Comparison of ENCODE assay signal across 8 cellular contexts in genomic region chr1:224168859-224169380, GRCh38. TPM values are rescaled to one million over a fixed set of nuclear protein-coding genes. Genes with fewer than 3 reads are reported as not detected.
DNase-seq lines count a peak whose midpoint lies in the region; ATAC-seq and TF ChIP-seq lines count a peak whose summit lies in the region.

No MANE protein-coding gene starts in this region.

- H3K4me3 ChIP-seq in Loucy (ENCODE audit: low read length, poor library complexity, severe bottlenecking) (peak overlapping the region; percentile 58), endodermal cell (ENCODE audit: low read length) (no peak overlapping the region), HAP-1 (no peak overlapping the region)

- peak overlapping the region; percentile 67 for H3K4me2 ChIP-seq in Loucy (ENCODE audit: low read depth, low read length, poor library complexity, severe bottlenecking)

- peaks cover 13% of the 10 kb centered on the region for H3K4me1 Mint-ChIP-seq in brain
- H3K4me1 Mint-ChIP-seq in mesothelial cell of epicardium = peaks cover 17% of the 10 kb centered on the region
- H3K4me1 Mint-ChIP-seq in endodermal cell = peaks cover 14% of the 10 kb centered on the region

- in situ Hi-C loops in HAP-1 (cut with MboI; ENCODE audit: low sequenced_read_pairs) = no loop called here

- no peak for TF ChIP-seq CTCF in Loucy (conservative IDR thresholded peaks at IDR 0.05; ENCODE audit: low read length)
- no peak for TF ChIP-seq CTCF in brain (conservative IDR thresholded peaks at IDR 0.05)
- no peak for TF ChIP-seq CTCF in mesothelial cell of epicardium (IDR thresholded peaks at IDR 0.05; ENCODE audit: unreplicated experiment)
- TF ChIP-seq CTCF in endodermal cell (conservative IDR thresholded peaks at IDR 0.05) = no peak

- H3K4me3 Mint-ChIP-seq in brain (peak overlapping the region in 1 of 5 experiments; percentile 11), mesothelial cell of epicardium (no peak overlapping the region), endodermal cell (no peak overlapping the region)

- 92 to 93% methylated on average over 5 of the region's 5 CpGs for WGBS in endodermal cell (ENCODE audit: insufficient coverage in 1 of 2, insufficient read length in 1 of 2), 2 experiments

- no peaks in the 10 kb centered on the region for H4K20me1 ChIP-seq in Loucy (ENCODE audit: insufficient read depth, low read length, poor library complexity, severe bottlenecking)

- peak overlapping the region; percentile 23 for H3K9ac ChIP-seq in Loucy (ENCODE audit: low read depth, low read length, poor library complexity, severe bottlenecking)
- H3K9ac ChIP-seq in endodermal cell (ENCODE audit: extremely low read depth, low read length, poor library complexity, severe bottlenecking) = no peak overlapping the region

- ATAC-seq in GM18517 (IDR thresholded peaks at IDR 0.05; ENCODE audit: unreplicated experiment) = peak; percentile 89

- DNase-seq in HCEC 1CT (peak; percentile 91), mesothelial cell of epicardium (ENCODE audit: low spot score in 2 of 2, unreplicated experiment in 2 of 2) (no peak), endodermal cell (no peak), NCI-H345 (lab: John Stamatoyannopoulos, UW) (no peak), HAP-1 (ENCODE audit: low spot score in 2 of 2) (no peak)

- no peak overlapping the region for H3K27ac ChIP-seq in endodermal cell (ENCODE audit: low read depth, low read length)

- H3K79me2 ChIP-seq in Loucy (ENCODE audit: insufficient read depth, low read length) = no peaks in the 10 kb centered on the region

- H3K4me1 ChIP-seq in Loucy (ENCODE audit: insufficient read depth, low read length, poor library complexity, severe bottlenecking) (peaks cover 19% of the 10 kb centered on the region), endodermal cell (ENCODE audit: control insufficient read depth, insufficient read depth, low read length) (peaks cover 4% of the 10 kb centered on the region), HAP-1 (peaks cover 4% of the 10 kb centered on the region)

- no peaks in the 10 kb centered on the region for H3K9me2 ChIP-seq in Loucy (replicated peaks; ENCODE audit: low read depth, low read length)

- H3K27me3 Mint-ChIP-seq in brain (peaks cover 4% of the 10 kb centered on the region), mesothelial cell of epicardium (ENCODE audit: low read depth) (no peaks in the 10 kb centered on the region), endodermal cell (ENCODE audit: insufficient read depth) (peaks cover 7% of the 10 kb centered on the region)

- H3K27ac Mint-ChIP-seq in brain (peak overlapping the region in 3 of 5 experiments; percentile 11 to 67 (median 57)), mesothelial cell of epicardium (peak overlapping the region; percentile 41), endodermal cell (no peak overlapping the region)

- peak overlapping the region; percentile 90 for H2AFZ ChIP-seq in Loucy (ENCODE audit: low read length)

- no peaks in the 10 kb centered on the region for H3K36me3 ChIP-seq in Loucy (ENCODE audit: insufficient read depth, low read length)
- no peaks in the 10 kb centered on the region for H3K36me3 ChIP-seq in endodermal cell (ENCODE audit: control insufficient read depth, insufficient read depth, low read length)
- no peaks in the 10 kb centered on the region for H3K36me3 ChIP-seq in HAP-1 (replicated peaks)

- no peaks in the 10 kb centered on the region for H3K27me3 ChIP-seq in Loucy (ENCODE audit: insufficient read depth, low read length, poor library complexity, severe bottlenecking)
- H3K27me3 ChIP-seq in endodermal cell (ENCODE audit: control insufficient read depth, insufficient read depth, low read length, poor library complexity, severe bottlenecking) = no peaks in the 10 kb centered on the region
- H3K27me3 ChIP-seq in HAP-1 (ENCODE audit: low read depth) = no peaks in the 10 kb centered on the region

- H3K9me3 ChIP-seq in Loucy (ENCODE audit: insufficient read depth, low read depth, low read length) (no peaks in the 10 kb centered on the region), endodermal cell (ENCODE audit: control insufficient read depth, low read length) (no peaks in the 10 kb centered on the region), HAP-1 (no peaks in the 10 kb centered on the region)

- 0 out of 2 replicates have a peak, but pooled peaks cover 2% of the 10 kb centered on the region for H3F3A ChIP-seq in Loucy (ENCODE audit: low read depth)

- H3K9me3 Mint-ChIP-seq in brain (peaks cover 2 to 7% (median 4%) of the 10 kb centered on the region in 5 experiments), mesothelial cell of epicardium (peaks cover 12% of the 10 kb centered on the region), endodermal cell (peaks cover 4% of the 10 kb centered on the region)

- H3K36me3 Mint-ChIP-seq in brain (no peaks in the 10 kb centered on the region), mesothelial cell of epicardium (peaks cover 4% of the 10 kb centered on the region), endodermal cell (ENCODE audit: low read depth) (peaks cover 1% of the 10 kb centered on the region)

RNA-seq across cellular contexts. Expression of gene DEGS1, which starts 14.1 kb away (rescaled TPM):
- polyA plus RNA-seq in brain (ENCODE audit: insufficient read depth, low read depth, low replicate concordance) = 47.3 TPM
- total RNA-seq in mesothelial cell of epicardium = 53.9 to 55.6 TPM (median 55.4 TPM) in 3 replicates
- total RNA-seq in endodermal cell = 10 to 100 TPM; 25.0 to 28.9 TPM
- polyA plus RNA-seq in endodermal cell (2013, experiment 1 of 2) = 47.9 TPM
- polyA plus RNA-seq in endodermal cell (2013, experiment 2 of 2) = 44.7 TPM

RNA-seq across cellular contexts. Expression of gene FBXO28, which starts 55.0 kb away (rescaled TPM):
- 12.5 TPM for polyA plus RNA-seq in brain (ENCODE audit: insufficient read depth, low read depth, low replicate concordance)
- 25.0 to 26.8 TPM (median 26.7 TPM) in 3 replicates for total RNA-seq in mesothelial cell of epicardium
- total RNA-seq in endodermal cell = 10 to 100 TPM; 33.2 to 40.1 TPM
- polyA plus RNA-seq in endodermal cell (2013, experiment 1 of 2) = 24.4 TPM
- 22.0 TPM for polyA plus RNA-seq in endodermal cell (2013, experiment 2 of 2)
